In the genomic region with DNA sequence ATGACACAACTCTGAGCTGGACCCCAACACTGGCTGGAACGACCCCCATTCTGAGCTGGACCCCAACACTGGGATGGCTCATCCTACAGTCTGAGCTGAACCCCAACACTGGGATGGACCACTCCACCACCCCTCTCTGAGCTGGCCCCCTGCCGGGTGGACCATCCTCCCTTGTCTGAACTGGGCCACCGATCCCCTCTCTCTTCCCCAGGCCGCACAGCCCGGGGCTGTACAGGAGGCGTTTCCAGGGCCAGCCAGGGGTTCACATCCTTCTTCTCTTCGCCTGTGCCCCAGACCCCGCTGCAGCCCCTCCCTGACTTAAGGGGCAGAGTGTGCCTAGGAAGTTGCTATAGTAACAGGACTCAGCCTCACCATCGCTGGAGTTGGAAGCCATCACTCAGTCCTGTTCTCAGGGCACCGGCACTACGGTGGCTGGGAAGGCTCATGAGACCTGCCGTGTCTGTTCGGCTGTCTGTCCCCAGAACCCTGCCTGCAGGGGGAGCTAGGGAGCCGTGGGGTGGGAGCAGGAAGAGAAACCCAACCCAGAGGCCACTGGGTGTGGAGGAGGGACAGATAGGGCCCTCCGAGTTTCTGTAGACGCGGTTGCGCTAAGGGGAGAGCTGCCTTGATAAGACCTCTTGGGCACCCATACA, we compare ENCODE assay signal across 8 cellular contexts. TPM values are rescaled to one million over a fixed set of nuclear protein-coding genes. Genes with fewer than 3 reads are reported as not detected.
DNase-seq lines count a peak whose midpoint lies in the region; TF ChIP-seq lines count a peak whose summit lies in the region.

No MANE protein-coding gene starts in this region.

- H3K9me2 ChIP-seq in MM.1S (replicated peaks; ENCODE audit: insufficient read depth, low read length): no peaks in the 10 kb centered on the region

- no peak overlapping the region for H3K27ac Mint-ChIP-seq in activated T-helper 2 cell treated with anti-CD3 and anti-CD28 coated beads, Interferon-gamma antibody, Interleukin-2, Interleukin-4, amounts not matched to agents 10 μg/mL and 5 μg/mL and 100 μg/mL, durations not matched to agents 14 hours and 24 hours and 36 hours

- H3K4me1 ChIP-seq in MM.1S (ENCODE audit: low read length): peaks cover 24% of the 10 kb centered on the region
- H3K4me1 ChIP-seq in right atrium auricular region: peaks cover 0 to 74% of the 10 kb centered on the region in 2 donors

- peaks cover 29% of the 10 kb centered on the region for H3K4me1 Mint-ChIP-seq in activated T-helper 2 cell treated with anti-CD3 and anti-CD28 coated beads, Interferon-gamma antibody, Interleukin-2, Interleukin-4, amounts not matched to agents 10 μg/mL and 5 μg/mL and 100 μg/mL, durations not matched to agents 14 hours and 24 hours and 36 hours (ENCODE audit: low read depth)

- intact Hi-C loops in activated T-helper 2 cell treated with anti-CD3 and anti-CD28 coated beads, Interferon-gamma antibody, Interleukin-2, Interleukin-4, amounts not matched to agents 10 μg/mL and 5 μg/mL and 100 μg/mL, durations not matched to agents 14 hours and 24 hours and 36 hours (cut with micrococcal nuclease): no loop called here

- no peak overlapping the region for H3K4me3 ChIP-seq in BJ (ENCODE audit: low read depth, low read length)
- H3K4me3 ChIP-seq in MM.1S (ENCODE audit: low read length): no peak overlapping the region
- H3K4me3 ChIP-seq in right atrium auricular region: peak overlapping the region in 1 of 2 donors; percentile 35

- CTCF ChIA-PET in BJ (lab: Yijun Ruan, JAX): interaction anchor here (1.1 to 2.7 kb wide), 7 partner anchors 8 to 53 kb away, joined by 3 to 7 read pairs (median 5); partner anchors contain the start of gene ASF1B

- POLR2A ChIA-PET in BJ (lab: Charles Lee): interaction anchor here (0.6 kb wide), 1 partner anchor 1147 kb away, joined by 3 read pairs; no protein-coding TSS in a partner anchor

- H3K9me3 Mint-ChIP-seq in activated T-helper 2 cell treated with anti-CD3 and anti-CD28 coated beads, Interferon-gamma antibody, Interleukin-2, Interleukin-4, amounts not matched to agents 10 μg/mL and 5 μg/mL and 100 μg/mL, durations not matched to agents 14 hours and 24 hours and 36 hours: no peaks in the 10 kb centered on the region

- H3K4me3 Mint-ChIP-seq in activated T-helper 2 cell treated with anti-CD3 and anti-CD28 coated beads, Interferon-gamma antibody, Interleukin-2, Interleukin-4, amounts not matched to agents 10 μg/mL and 5 μg/mL and 100 μg/mL, durations not matched to agents 14 hours and 24 hours and 36 hours (ENCODE audit: low read depth): no peak overlapping the region

- H3K27me3 ChIP-seq in BJ (ENCODE audit: control insufficient read depth, insufficient read depth, low read length) (no peaks in the 10 kb centered on the region), MM.1S (replicated peaks; ENCODE audit: insufficient read depth, low read length) (no peaks in the 10 kb centered on the region), right atrium auricular region (no peaks in the 10 kb centered on the region)

- no peak overlapping the region for H2AFZ ChIP-seq in MM.1S (ENCODE audit: low read length)

- H3K27me3 Mint-ChIP-seq in activated T-helper 2 cell treated with anti-CD3 and anti-CD28 coated beads, Interferon-gamma antibody, Interleukin-2, Interleukin-4, amounts not matched to agents 10 μg/mL and 5 μg/mL and 100 μg/mL, durations not matched to agents 14 hours and 24 hours and 36 hours (ENCODE audit: low read depth): no peaks in the 10 kb centered on the region

- no peaks in the 10 kb centered on the region for H4K20me1 ChIP-seq in MM.1S (ENCODE audit: insufficient read depth, low read length)

- DNase-seq in BJ (ENCODE audit: low read depth): no peak
- no peak for DNase-seq in MM.1S
- DNase-seq in activated T-helper 2 cell treated with anti-CD3 and anti-CD28 coated beads, Interferon-gamma antibody, Interleukin-2, Interleukin-4, amounts not matched to agents 10 μg/mL and 5 μg/mL and 100 μg/mL, durations not matched to agents 14 hours and 24 hours and 36 hours (ENCODE audit: low spot score): peak; percentile 35
- DNase-seq in right atrium auricular region (ENCODE audit: low spot score): no peak
- DNase-seq in stimulated activated naive CD4-positive, alpha-beta T cell treated with Interleukin-2 at 50 U/mL for 16 hours (lab: John Stamatoyannopoulos, UW): peak; percentile 17
- no peak for DNase-seq in amniotic stem cell (lab: John Stamatoyannopoulos, UW)
- no peak for DNase-seq in NCI-H1436 (lab: John Stamatoyannopoulos, UW)
- DNase-seq in NOMO-1 treated with dmso at 0.1 percent for 144 hours (lab: John Stamatoyannopoulos, UW; ENCODE audit: unreplicated experiment): no peak

- H3K36me3 Mint-ChIP-seq in activated T-helper 2 cell treated with anti-CD3 and anti-CD28 coated beads, Interferon-gamma antibody, Interleukin-2, Interleukin-4, amounts not matched to agents 10 μg/mL and 5 μg/mL and 100 μg/mL, durations not matched to agents 14 hours and 24 hours and 36 hours (ENCODE audit: low read depth): no peaks in the 10 kb centered on the region

- peaks cover 59% of the 10 kb centered on the region for H3K79me2 ChIP-seq in MM.1S (ENCODE audit: low read length)

- no peaks in the 10 kb centered on the region for H3K9me3 ChIP-seq in MM.1S (replicated peaks; ENCODE audit: insufficient read depth, low read length)
- no peaks in the 10 kb centered on the region for H3K9me3 ChIP-seq in right atrium auricular region

- TF ChIP-seq CTCF in BJ (IDR thresholded peaks at IDR 0.05; ENCODE audit: insufficient read depth, low read depth, low read length) (peak; percentile 8; the same call in 1 of the 2 replicates), MM.1S (IDR thresholded peaks at IDR 0.05; ENCODE audit: low read length) (peak; percentile 48), right atrium auricular region (IDR thresholded peaks at IDR 0.05) (no peak)

- peaks cover 9% of the 10 kb centered on the region for H3F3A ChIP-seq in MM.1S (ENCODE audit: insufficient read depth, low read length)

- H3K27ac ChIP-seq in MM.1S (ENCODE audit: low read length) (no peak overlapping the region), right atrium auricular region (peak overlapping the region; percentile 92 to 96)

- H3K9ac ChIP-seq in MM.1S (ENCODE audit: low read length): no peak overlapping the region

- H3K36me3 ChIP-seq in BJ (ENCODE audit: control insufficient read depth, insufficient read depth, low read length) (no peaks in the 10 kb centered on the region), MM.1S (replicated peaks; ENCODE audit: insufficient read depth, low read length) (no peaks in the 10 kb centered on the region), right atrium auricular region (peaks cover 4% of the 10 kb centered on the region)

- no peak overlapping the region for H3K4me2 ChIP-seq in MM.1S (ENCODE audit: low read depth, low read length)

RNA-seq across cellular contexts. Expression of gene PRKACA, which starts 3.7 kb away (rescaled TPM):
- polyA plus RNA-seq in BJ (2011; rRNA removed): 15.6 and 35.4 TPM in 2 replicates
- 19.2 and 27.1 TPM in 2 replicates for polyA minus RNA-seq in BJ (2011; rRNA and poly(A)+ RNA removed)
- 75.4 and 76.8 TPM in 2 replicates for total RNA-seq in activated T-helper 2 cell treated with anti-CD3 and anti-CD28 coated beads, Interferon-gamma antibody, Interleukin-2, Interleukin-4, amounts not matched to agents 10 μg/mL and 5 μg/mL and 100 μg/mL, durations not matched to agents 14 hours and 24 hours and 36 hours
- 100 to 1,000 TPM; 144 to 185 TPM for total RNA-seq in right atrium auricular region

RNA-seq across cellular contexts. Expression of gene ASF1B, which starts 22.5 kb away (rescaled TPM):
- polyA plus RNA-seq in BJ (2011; rRNA removed): 8.2 and 11.1 TPM in 2 replicates
- polyA minus RNA-seq in BJ (2011; rRNA and poly(A)+ RNA removed): 8.4 and 10.0 TPM in 2 replicates
- total RNA-seq in activated T-helper 2 cell treated with anti-CD3 and anti-CD28 coated beads, Interferon-gamma antibody, Interleukin-2, Interleukin-4, amounts not matched to agents 10 μg/mL and 5 μg/mL and 100 μg/mL, durations not matched to agents 14 hours and 24 hours and 36 hours: 83.4 and 88.9 TPM in 2 replicates
- total RNA-seq in right atrium auricular region: 1 to 10 TPM in 1 of 2 donors, under 1 TPM in 1; 0.43 to 1.4 TPM

RNA-seq across cellular contexts. Expression of gene SAMD1, which starts 23.3 kb away (rescaled TPM):
- 7.4 and 9.2 TPM in 2 replicates for polyA plus RNA-seq in BJ (2011; rRNA removed)
- 7.1 and 7.2 TPM in 2 replicates for polyA minus RNA-seq in BJ (2011; rRNA and poly(A)+ RNA removed)
- 131 and 136 TPM in 2 replicates for total RNA-seq in activated T-helper 2 cell treated with anti-CD3 and anti-CD28 coated beads, Interferon-gamma antibody, Interleukin-2, Interleukin-4, amounts not matched to agents 10 μg/mL and 5 μg/mL and 100 μg/mL, durations not matched to agents 14 hours and 24 hours and 36 hours
- total RNA-seq in right atrium auricular region: 10 to 100 TPM; 20.2 to 38.2 TPM

RNA-seq across cellular contexts. Expression of gene C19orf67, which starts 28.3 kb away (rescaled TPM):
- not detected in 2 replicates for polyA plus RNA-seq in BJ (2011; rRNA removed)
- not detected in 2 replicates for polyA minus RNA-seq in BJ (2011; rRNA and poly(A)+ RNA removed)
- 0.46 and 0.75 TPM in 2 replicates for total RNA-seq in activated T-helper 2 cell treated with anti-CD3 and anti-CD28 coated beads, Interferon-gamma antibody, Interleukin-2, Interleukin-4, amounts not matched to agents 10 μg/mL and 5 μg/mL and 100 μg/mL, durations not matched to agents 14 hours and 24 hours and 36 hours
- total RNA-seq in right atrium auricular region: not detected

RNA-seq across cellular contexts. Expression of gene MISP3, which starts 41.3 kb away (rescaled TPM):
- 0.39 and 0.58 TPM in 2 replicates for polyA plus RNA-seq in BJ (2011; rRNA removed)
- polyA minus RNA-seq in BJ (2011; rRNA and poly(A)+ RNA removed): not detected in 2 replicates
- 5.3 and 5.5 TPM in 2 replicates for total RNA-seq in activated T-helper 2 cell treated with anti-CD3 and anti-CD28 coated beads, Interferon-gamma antibody, Interleukin-2, Interleukin-4, amounts not matched to agents 10 μg/mL and 5 μg/mL and 100 μg/mL, durations not matched to agents 14 hours and 24 hours and 36 hours
- 10 to 100 TPM in 1 of 2 donors, 1 to 10 TPM in 1; 8.7 to 12.1 TPM for total RNA-seq in right atrium auricular region

Comparison
In these comparisons a context has a peak if more than half of its experiments do, and no peak if none do; other contexts are left out.
1. DNase-seq: peak in activated T-helper 2 cell treated with anti-CD3 and anti-CD28 coated beads, Interferon-gamma antibody, Interleukin-2, Interleukin-4, amounts not matched to agents 10 μg/mL and 5 μg/mL and 100 μg/mL, durations not matched to agents 14 hours and 24 hours and 36 hours (single experiment) and stimulated activated naive CD4-positive, alpha-beta T cell treated with Interleukin-2 at 50 U/mL for 16 hours (single experiment); none in BJ (single experiment), MM.1S (single experiment), right atrium auricular region (single experiment), amniotic stem cell (single experiment), NCI-H1436 (single experiment) and NOMO-1 treated with dmso at 0.1 percent for 144 hours (single experiment).
2. CTCF ChIP-seq: peak in BJ (single experiment) and MM.1S (single experiment); none in right atrium auricular region (0 of 2).
3. RNA of gene ASF1B, which starts 22.5 kb away (total RNA-seq): 83.4 to 88.9 TPM in activated T-helper 2 cell treated with anti-CD3 and anti-CD28 coated beads, Interferon-gamma antibody, Interleukin-2, Interleukin-4, amounts not matched to agents 10 μg/mL and 5 μg/mL and 100 μg/mL, durations not matched to agents 14 hours and 24 hours and 36 hours; 0.43 to 1.4 TPM in right atrium auricular region; every median in the first group is over 10 times any median in the second.